ENCODE assay signal across 6 cellular contexts in genomic region chr7:102493220-102493935, GRCh38. TPM values are rescaled to one million over a fixed set of nuclear protein-coding genes. Genes with fewer than 3 reads are reported as not detected.
DNase-seq lines count a peak whose midpoint lies in the region; ATAC-seq and TF ChIP-seq lines count a peak whose summit lies in the region.
"Not testable (repeated sequence)": the region's sequence is repeated elsewhere in the genome, so short reads cannot be mapped to it uniquely, and the experiment has no call there.

No MANE protein-coding gene starts in this region.

- not testable (repeated sequence) for H3K27me3 ChIP-seq in gastroesophageal sphincter; psoas muscle (ENCODE audit: insufficient read depth in 3 of 3, low read length in 2 of 3)

- not testable (repeated sequence) for H3K36me3 ChIP-seq in gastroesophageal sphincter; psoas muscle (ENCODE audit: insufficient read depth in 1 of 2, low read depth in 1 of 2)

- H3K9me3 ChIP-seq in gastroesophageal sphincter, psoas muscle: not testable (repeated sequence)

- H3K27ac ChIP-seq in gastroesophageal sphincter, psoas muscle: not testable (repeated sequence)

- not testable (repeated sequence) for H3K4me1 ChIP-seq in gastroesophageal sphincter, psoas muscle

- not testable (repeated sequence) for H3K4me3 ChIP-seq in gastroesophageal sphincter, psoas muscle

- TF ChIP-seq CTCF in gastroesophageal sphincter (IDR thresholded peaks at IDR 0.05); psoas muscle (IDR thresholded peaks at IDR 0.05): not testable (repeated sequence)

- not testable (repeated sequence) for TF ChIP-seq POLR2A in gastroesophageal sphincter (IDR thresholded peaks at IDR 0.05)

- no CpG with 5 or more reads among the region's 33 CpGs for WGBS in gastroesophageal sphincter (ENCODE audit: low coverage in 1 of 2), 2 donors
- WGBS in psoas muscle, 3 donors, result no CpG with 5 or more reads among the region's 33 CpGs

- intact Hi-C loops in psoas muscle (cut with DNase I), result not testable (repeated sequence)

- not testable (repeated sequence) for TF ChIP-seq EP300 in gastroesophageal sphincter (IDR thresholded peaks at IDR 0.05)

- not testable (repeated sequence) for DNase-seq in psoas muscle

- ATAC-seq in GM18498 (IDR thresholded peaks at IDR 0.05; ENCODE audit: unreplicated experiment), result peak; percentile 33
- peak; percentile 35 for ATAC-seq in GM21576 (IDR thresholded peaks at IDR 0.05; ENCODE audit: unreplicated experiment)
- ATAC-seq in HG03097 (IDR thresholded peaks at IDR 0.05; ENCODE audit: low FRiP score, unreplicated experiment), result peak; percentile 26
- peak; percentile 14 to 28 for ATAC-seq in activated CD4-positive, CD25-positive, alpha-beta regulatory T cell treated with anti-CD3 and anti-CD28 coated beads, Interleukin-2, amount 50 U/mL, for 24 hours
- peak; percentile 90 for ATAC-seq in gastroesophageal sphincter
- ATAC-seq in psoas muscle, result peak; percentile 83 to 93 (median 86)

RNA-seq across cellular contexts. Expression of gene POLR2J, which starts 14.7 kb away (rescaled TPM):
- total RNA-seq in gastroesophageal sphincter (10 to 100 TPM in 3 of 4 donors, 1 to 10 TPM in 1; 6.7 to 24.1 (median 19.9) TPM), psoas muscle (100 to 1,000 TPM in 1 of 4 donors, 10 to 100 TPM in 3; 55.9 to 101 (median 68.2) TPM)
- 100 to 1,000 TPM; 115 to 229 (median 166) TPM for polyA plus RNA-seq in psoas muscle

RNA-seq across cellular contexts. Expression of gene RASA4B, which starts 24.2 kb away (rescaled TPM):
- total RNA-seq in gastroesophageal sphincter (10 to 100 TPM in 1 of 4 donors, 1 to 10 TPM in 3; 6.1 to 34.3 (median 8.8) TPM), psoas muscle (100 to 1,000 TPM in 1 of 4 donors, 10 to 100 TPM in 3; 85.1 to 139 (median 88.8) TPM)
- 100 to 1,000 TPM in 1 of 3 donors, 10 to 100 TPM in 2; 29.5 to 116 (median 49.0) TPM for polyA plus RNA-seq in psoas muscle

RNA-seq across cellular contexts. Expression of gene LRWD1, which starts 28.6 kb away (rescaled TPM):
- 10 to 100 TPM in 3 of 4 donors, 1 to 10 TPM in 1; 7.5 to 24.4 (median 12.3) TPM for total RNA-seq in gastroesophageal sphincter
- 10 to 100 TPM; 10.4 to 15.6 (median 12.5) TPM for total RNA-seq in psoas muscle
- 10 to 100 TPM; 19.6 to 40.9 (median 27.2) TPM for polyA plus RNA-seq in psoas muscle

RNA-seq across cellular contexts. Expression of gene ALKBH4, which starts 28.7 kb away (rescaled TPM):
- total RNA-seq in gastroesophageal sphincter, result 10 to 100 TPM in 3 of 4 donors, 1 to 10 TPM in 1; 9.7 to 31.6 (median 14.8) TPM
- total RNA-seq in psoas muscle, result 1 to 10 TPM; 2.7 to 8.2 (median 6.5) TPM
- 10 to 100 TPM in 1 of 3 donors, 1 to 10 TPM in 2; 8.4 to 11.1 (median 8.6) TPM for polyA plus RNA-seq in psoas muscle

RNA-seq across cellular contexts. Expression of gene UPK3BL2, which starts 50.1 kb away (rescaled TPM):
- total RNA-seq in gastroesophageal sphincter (1 to 10 TPM; 3.0 to 6.1 (median 4.4) TPM), psoas muscle (10 to 100 TPM in 1 of 4 donors, 1 to 10 TPM in 3; 1.7 to 11.1 (median 4.3) TPM)
- polyA plus RNA-seq in psoas muscle, result 1 to 10 TPM in 2 of 3 donors, under 1 TPM in 1; 0.88 to 6.2 (median 2.4) TPM

Comparison
In these comparisons a context has a peak if more than half of its experiments do, and no peak if none do; other contexts are left out.
1. ATAC-seq: peak in every context shown above with its lines; median percentile 90 in gastroesophageal sphincter; 86 in psoas muscle; 35 in GM21576; 33 in GM18498; 26 in HG03097; 21 in activated CD4-positive, CD25-positive, alpha-beta regulatory T cell treated with anti-CD3 and anti-CD28 coated beads, Interleukin-2, amount 50 U/mL, for 24 hours.